1 cellular context compared by ENCODE assay signal in genomic region chr5:159262859-159263568, GRCh38.
TF ChIP-seq lines count a peak whose summit lies in the region.

UBLCP1 (plus strand) TSS chr5:159263290; CDS start chr5:159268916, 5,626 bp downstream.

TF ChIP-seq in K562, 482 proteins besides CTCF, POLR2A, EP300 and RAD21 (continued from another document and continues in another):
- TF ChIP-seq PCBP2 (IDR thresholded peaks at IDR 0.05; ENCODE audit: low read depth, low read length, poor library complexity, severe bottlenecking) = no peak
- no peak for TF ChIP-seq ZNF253 (CRISPR knock-in tag; conservative IDR thresholded peaks at IDR 0.05)
- no peak for TF ChIP-seq PHF21A (IDR thresholded peaks at IDR 0.05; ENCODE audit: borderline replicate concordance, low read depth)
- no peak for TF ChIP-seq RCOR1 (IDR thresholded peaks at IDR 0.05; ENCODE audit: borderline replicate concordance in 1 of 2, low read depth in 2 of 2, low read length in 2 of 2)
- TF ChIP-seq SRSF9 (IDR thresholded peaks at IDR 0.05; ENCODE audit: borderline replicate concordance, low read depth, low read length) = no peak
- no peak for TF ChIP-seq PPARD (CRISPR knock-in tag; IDR thresholded peaks at IDR 0.05)
- TF ChIP-seq IFI16 (CRISPR knock-in tag; IDR thresholded peaks at IDR 0.05) = no peak
- peak; percentile 71 to 86; a peak in 3 of 4 replicates for TF ChIP-seq ETV6 (IDR thresholded peaks at IDR 0.05; ENCODE audit: borderline replicate concordance in 1 of 2, low read depth in 2 of 2, low read length in 1 of 2)
- peak; percentile 78; the same call in 1 of the 2 replicates for TF ChIP-seq ETV6 (CRISPR knock-in tag; IDR thresholded peaks at IDR 0.05; ENCODE audit: borderline replicate concordance)
- TF ChIP-seq PURB (CRISPR knock-in tag; IDR thresholded peaks at IDR 0.05; ENCODE audit: low read depth) = no peak
- TF ChIP-seq ZNF311 (CRISPR knock-in tag; IDR thresholded peaks at IDR 0.05) = no peak
- TF ChIP-seq DIDO1 (tag; IDR thresholded peaks at IDR 0.05; ENCODE audit: low read depth) = no peak
- TF ChIP-seq KLF10 (CRISPR knock-in tag; IDR thresholded peaks at IDR 0.05) = no peak
- no peak for TF ChIP-seq RBM25 (IDR thresholded peaks at IDR 0.05; ENCODE audit: low read depth, low read length, severe bottlenecking)
- no peak for TF ChIP-seq TAL1 (IDR thresholded peaks at IDR 0.05)
- TF ChIP-seq ZNF445 (CRISPR knock-in tag; IDR thresholded peaks at IDR 0.05; ENCODE audit: low read depth) = no peak
- TF ChIP-seq KLF1 (tag; IDR thresholded peaks at IDR 0.05) = peak; percentile 97
- TF ChIP-seq NFRKB (IDR thresholded peaks at IDR 0.05; ENCODE audit: low read depth) = peak; percentile 78; the same call in 1 of the 2 replicates
- no peak for TF ChIP-seq TSC22D4 (tag; IDR thresholded peaks at IDR 0.05)
- TF ChIP-seq ZNF184 (CRISPR knock-in tag; IDR thresholded peaks at IDR 0.05) = no peak
- TF ChIP-seq C11orf30 (IDR thresholded peaks at IDR 0.05; ENCODE audit: low read depth) = peak; percentile 80
- no peak for TF ChIP-seq HDAC8 (tag; IDR thresholded peaks at IDR 0.05)
- TF ChIP-seq PBX2 (CRISPR knock-in tag; IDR thresholded peaks at IDR 0.05; ENCODE audit: low read depth) = no peak
- TF ChIP-seq PBX2 (tag; conservative IDR thresholded peaks at IDR 0.05; ENCODE audit: low read depth) = no peak
- no peak for TF ChIP-seq POU5F1 (IDR thresholded peaks at IDR 0.05; ENCODE audit: borderline replicate concordance, low read depth, low read length, partially characterized antibody)
- no peak for TF ChIP-seq GTF2B (IDR thresholded peaks at IDR 0.05; ENCODE audit: extremely low read depth, insufficient read length)
- peak; percentile 91 for TF ChIP-seq E2F8 (IDR thresholded peaks at IDR 0.05; ENCODE audit: low read depth, partially characterized antibody)
- TF ChIP-seq HMG20A (CRISPR knock-in tag; conservative IDR thresholded peaks at IDR 0.05) = no peak
- no peak for TF ChIP-seq PATZ1 (CRISPR knock-in tag; IDR thresholded peaks at IDR 0.05; ENCODE audit: borderline replicate concordance)
- no peak for TF ChIP-seq PYGO2 (tag; IDR thresholded peaks at IDR 0.05)
- TF ChIP-seq ZC3H11A (IDR thresholded peaks at IDR 0.05; ENCODE audit: low read depth, low read length) = 0 out of 2 replicates have a peak, but pooled peaks have one; percentile 46
- no peak for TF ChIP-seq ZNF239 (CRISPR knock-in tag; IDR thresholded peaks at IDR 0.05)
- TF ChIP-seq IRF2 (CRISPR knock-in tag; IDR thresholded peaks at IDR 0.05) = no peak
- TF ChIP-seq PRPF4 (IDR thresholded peaks at IDR 0.05; ENCODE audit: insufficient read depth, low read depth, low read length, poor library complexity, severe bottlenecking) = no peak
- TF ChIP-seq DEAF1 (CRISPR knock-in tag; IDR thresholded peaks at IDR 0.05) = no peak
- no peak for TF ChIP-seq EWSR1 (IDR thresholded peaks at IDR 0.05; ENCODE audit: borderline replicate concordance, low read depth, partially characterized antibody)
- peak; percentile 46 for TF ChIP-seq MEIS2 (IDR thresholded peaks at IDR 0.05; ENCODE audit: partially characterized antibody)
- TF ChIP-seq ZNF695 (CRISPR knock-in tag; IDR thresholded peaks at IDR 0.05) = 0 out of 2 replicates have a peak, but pooled peaks have one; percentile 43
- TF ChIP-seq TSHZ1 (CRISPR knock-in tag; IDR thresholded peaks at IDR 0.05) = no peak
- no peak for TF ChIP-seq DMBX1 (CRISPR knock-in tag; IDR thresholded peaks at IDR 0.05; ENCODE audit: borderline replicate concordance)
- TF ChIP-seq HDGF (IDR thresholded peaks at IDR 0.05) = no peak
- no peak for TF ChIP-seq ZC3H4 (CRISPR knock-in tag; IDR thresholded peaks at IDR 0.05; ENCODE audit: borderline replicate concordance)
- no peak for TF ChIP-seq ZKSCAN3 (CRISPR knock-in tag; IDR thresholded peaks at IDR 0.05)
- no peak for TF ChIP-seq TCF7L2 (IDR thresholded peaks at IDR 0.05; ENCODE audit: low read depth, low read length)
- no peak for TF ChIP-seq BCL6 (CRISPR knock-in tag; IDR thresholded peaks at IDR 0.05)
- TF ChIP-seq ZNF140 (CRISPR knock-in tag; IDR thresholded peaks at IDR 0.05) = no peak
- TF ChIP-seq SRSF3 (IDR thresholded peaks at IDR 0.05; ENCODE audit: insufficient read depth, low read length) = no peak
- TF ChIP-seq SREBF1 (IDR thresholded peaks at IDR 0.05; ENCODE audit: borderline replicate concordance, low read depth, low read length) = no peak
- TF ChIP-seq E2F4 (CRISPR knock-in tag; IDR thresholded peaks at IDR 0.05; ENCODE audit: low read depth) = no peak
- TF ChIP-seq SFPQ (IDR thresholded peaks at IDR 0.05; ENCODE audit: low read depth, low read length) = no peak
- no peak for TF ChIP-seq ZNF76 (CRISPR knock-in tag; IDR thresholded peaks at IDR 0.05; ENCODE audit: borderline replicate concordance)
- no peak for TF ChIP-seq ZNF561 (CRISPR knock-in tag; conservative IDR thresholded peaks at IDR 0.05)
- TF ChIP-seq ZNF551 (CRISPR knock-in tag; IDR thresholded peaks at IDR 0.05) = no peak
